ENCODE assay signal across 13 cellular contexts in the genomic region with DNA sequence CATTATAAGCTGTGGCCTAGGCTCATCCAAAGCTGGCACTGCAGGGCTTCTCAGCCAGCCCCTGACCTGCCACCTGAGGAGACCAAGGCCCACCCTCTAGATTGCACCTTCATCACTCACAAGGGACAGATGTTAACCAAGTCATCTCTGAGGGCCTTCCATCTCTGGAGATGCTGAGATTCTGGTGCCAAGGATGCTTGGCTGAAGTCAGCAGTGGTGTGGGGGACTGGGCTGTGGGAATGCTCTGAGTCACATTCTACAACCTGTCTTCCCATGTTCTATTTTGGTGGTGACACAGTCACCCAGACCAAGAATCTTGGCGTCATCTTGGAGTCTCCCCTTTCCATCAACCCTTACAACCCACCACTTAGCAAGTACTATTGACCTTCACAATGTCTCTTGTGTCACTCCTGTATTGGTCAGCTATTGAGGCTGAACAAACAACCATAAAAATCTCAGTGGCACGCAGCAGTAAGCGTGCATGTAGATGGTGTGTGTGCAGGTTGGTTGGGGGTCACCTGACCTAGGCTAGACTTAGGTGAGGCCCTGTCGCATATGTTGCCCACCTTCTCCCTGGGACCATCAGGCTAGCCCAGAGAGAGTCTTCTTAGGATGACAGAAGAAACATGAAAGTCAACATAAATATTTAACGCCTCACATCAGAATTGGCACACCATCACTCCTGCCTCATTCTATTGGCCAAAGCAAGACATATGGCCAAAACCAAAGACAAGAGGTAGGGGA.
DNase-seq lines count a peak whose midpoint lies in the region; ATAC-seq, FAIRE-seq and TF ChIP-seq lines count a peak whose summit lies in the region.
"Had no signal": no experiment of that assay in that cellular context is flagged by ENCODE, and none has a peak within 500 bp of the region (broad histone marks: within the 10 kb centered on the region; RNA-seq: fewer than 3 reads in every experiment).

No MANE protein-coding gene starts in this region.

- no peak for TF ChIP-seq EP300 in HepG2 (IDR thresholded peaks at IDR 0.05; ENCODE audit: low read depth in 2 of 2, low read length in 2 of 2)
- no peak for TF ChIP-seq EP300 in HepG2 (CRISPR knock-in tag; IDR thresholded peaks at IDR 0.05; ENCODE audit: borderline replicate concordance)

- TF ChIP-seq RAD21 in HepG2 (CRISPR knock-in tag; IDR thresholded peaks at IDR 0.05), result no peak

- H3K27ac Mint-ChIP-seq in activated T-helper 2 cell treated with anti-CD3 and anti-CD28 coated beads, Interferon-gamma antibody, Interleukin-2, Interleukin-4, amounts not matched to agents 10 μg/mL and 5 μg/mL and 100 μg/mL, durations not matched to agents 14 hours and 24 hours and 36 hours, result peak overlapping the region; percentile 85
- peak overlapping the region; percentile 97 to 99 for H3K27ac Mint-ChIP-seq in natural killer cell

- H3K4me3 Mint-ChIP-seq in activated T-helper 2 cell treated with anti-CD3 and anti-CD28 coated beads, Interferon-gamma antibody, Interleukin-2, Interleukin-4, amounts not matched to agents 10 μg/mL and 5 μg/mL and 100 μg/mL, durations not matched to agents 14 hours and 24 hours and 36 hours (ENCODE audit: low read depth), result no peak overlapping the region
- H3K4me3 Mint-ChIP-seq in natural killer cell, result no peak overlapping the region
- H3K4me3 Mint-ChIP-seq: activated naive CD8-positive, alpha-beta T cell had no signal

- no peak overlapping the region for H3K9ac ChIP-seq in HepG2 (ENCODE audit: insufficient read depth, low read depth, low read length)

- H3K4me1 ChIP-seq in right lobe of liver, result peaks cover 0 to 4% (median 0%) of the 10 kb centered on the region in 4 donors
- H3K4me1 ChIP-seq in HepG2 (ENCODE audit: insufficient read depth, low read length), result no peaks in the 10 kb centered on the region
- H3K4me1 ChIP-seq: BE2C had no signal

- H3K79me2 ChIP-seq in HepG2 (ENCODE audit: insufficient read depth, low read length), result no peaks in the 10 kb centered on the region

- no peaks in the 10 kb centered on the region for H4K20me1 ChIP-seq in HepG2 (ENCODE audit: insufficient read depth, low read length)

- H3K9me3 ChIP-seq in right lobe of liver, result no peaks in the 10 kb centered on the region
- H3K9me3 ChIP-seq in HepG2 (ENCODE audit: low read length), result no peaks in the 10 kb centered on the region
- H3K9me3 ChIP-seq: BE2C, thyroid gland had no signal

- CTCF ChIA-PET in HepG2 (lab: Yijun Ruan, JAX; ENCODE audit: low intra/inter-chr PET ratio, low total read pairs), result no interaction called here

- no peak for FAIRE-seq in HepG2 (lab: Jason Lieb, UNC)

- no peak for TF ChIP-seq CTCF in right lobe of liver (IDR thresholded peaks at IDR 0.05)
- no peak for TF ChIP-seq CTCF in HepG2 (CRISPR knock-in tag; IDR thresholded peaks at IDR 0.05)
- TF ChIP-seq CTCF in natural killer cell (IDR thresholded peaks at IDR 0.05), result no peak

- ATAC-seq in right lobe of liver (no peak), HepG2 (no peak), natural killer cell (no peak), GM18873 (IDR thresholded peaks at IDR 0.05; ENCODE audit: low FRiP score, unreplicated experiment) (no peak), SK-N-SH treated with all-trans-retinoic acid at 6 μM for 48 hours (no peak), GM19452 (IDR thresholded peaks at IDR 0.05; ENCODE audit: unreplicated experiment) (no peak)

- no peak overlapping the region for H2AFZ ChIP-seq in HepG2 (ENCODE audit: low read length)
- H2AFZ ChIP-seq: PC-9 had no signal

- H3K36me3 ChIP-seq in right lobe of liver (peaks cover 0 to 15% (median 2%) of the 10 kb centered on the region in 4 donors), HepG2 (replicated peaks in 1 of 2; ENCODE audit: control insufficient read depth in 1 of 2, insufficient read depth in 2 of 2, low read length in 2 of 2) (peaks cover 13 to 29% of the 10 kb centered on the region in 2 experiments; a peak in 4 of 5 replicates)
- H3K36me3 ChIP-seq: BE2C, thyroid gland had no signal

- TF ChIP-seq POLR2A in right lobe of liver (IDR thresholded peaks at IDR 0.05), result no peak
- TF ChIP-seq POLR2A in HepG2 (IDR thresholded peaks at IDR 0.05; ENCODE audit: insufficient read depth in 1 of 2, low read depth in 2 of 2, low read length in 2 of 2), result no peak

- no peak overlapping the region for H3K4me2 ChIP-seq in HepG2 (ENCODE audit: low read depth, low read length)
- H3K4me2 ChIP-seq: PC-9 had no signal

- POLR2A ChIA-PET in HepG2 (lab: Yijun Ruan, JAX), result no interaction called here

- WGBS in right lobe of liver (ENCODE audit: insufficient coverage, low coverage, low lambda C conversion rate, missing lambda C conversion rate), result 80% methylated on average over 2 of the region's 5 CpGs
- 91% methylated on average over 5 of the region's 5 CpGs for WGBS in HepG2 (ENCODE audit: low lambda C conversion rate)

- H3K9me3 Mint-ChIP-seq in activated T-helper 2 cell treated with anti-CD3 and anti-CD28 coated beads, Interferon-gamma antibody, Interleukin-2, Interleukin-4, amounts not matched to agents 10 μg/mL and 5 μg/mL and 100 μg/mL, durations not matched to agents 14 hours and 24 hours and 36 hours, result no peaks in the 10 kb centered on the region
- no peaks in the 10 kb centered on the region for H3K9me3 Mint-ChIP-seq in natural killer cell

- H3K4me1 Mint-ChIP-seq in activated T-helper 2 cell treated with anti-CD3 and anti-CD28 coated beads, Interferon-gamma antibody, Interleukin-2, Interleukin-4, amounts not matched to agents 10 μg/mL and 5 μg/mL and 100 μg/mL, durations not matched to agents 14 hours and 24 hours and 36 hours (ENCODE audit: low read depth), result peaks cover 52% of the 10 kb centered on the region
- H3K4me1 Mint-ChIP-seq in natural killer cell, result peaks cover 72 to 89% of the 10 kb centered on the region in 2 donors

- H3K4me3 ChIP-seq in right lobe of liver (no peak overlapping the region), HepG2 (replicated peaks in 1 of 3; ENCODE audit: insufficient read depth in 1 of 3, low read depth in 2 of 3, low read length in 3 of 3) (no peak overlapping the region)
- H3K4me3 ChIP-seq: PC-9, thyroid gland had no signal

- H3K27me3 ChIP-seq in right lobe of liver (no peaks in the 10 kb centered on the region), HepG2 (ENCODE audit: control insufficient read depth in 1 of 2, insufficient read depth in 2 of 2, low read length in 2 of 2) (no peaks in the 10 kb centered on the region)
- H3K27me3 ChIP-seq: BE2C, thyroid gland had no signal

- DNase-seq in right lobe of liver, result peak in 2 of 3 donors; percentile 9 to 33
- no peak for DNase-seq in HepG2 (ENCODE audit: low spot score)
- DNase-seq in activated T-helper 2 cell treated with anti-CD3 and anti-CD28 coated beads, Interferon-gamma antibody, Interleukin-2, Interleukin-4, amounts not matched to agents 10 μg/mL and 5 μg/mL and 100 μg/mL, durations not matched to agents 14 hours and 24 hours and 36 hours (ENCODE audit: low spot score), result no peak
- DNase-seq in natural killer cell, result peak; percentile 22
- DNase-seq in central memory CD4-positive, alpha-beta T cell, result no peak
- DNase-seq: BE2C, NCI-H2227 treated with DMSO at 0.1 percent for 48 hours, PC-9 had no signal

- intact Hi-C loops in right lobe of liver (cut with DNase I) (no loop called here), HepG2 (cut with micrococcal nuclease; ENCODE audit: unreplicated experiment) (no loop called here), natural killer cell (cut with micrococcal nuclease) (loop anchor here (1.0 to 10.0 kb wide), 2 partner anchors 24 to 239 kb away; no protein-coding TSS in a partner anchor)
- intact Hi-C loops in activated T-helper 2 cell treated with anti-CD3 and anti-CD28 coated beads, Interferon-gamma antibody, Interleukin-2, Interleukin-4, amounts not matched to agents 10 μg/mL and 5 μg/mL and 100 μg/mL, durations not matched to agents 14 hours and 24 hours and 36 hours (cut with micrococcal nuclease), result loop anchor here (1.0 kb wide), 3 partner anchors 14 to 53 kb away; no protein-coding TSS in a partner anchor

- no TSS peak for BruUV-seq in HepG2 (replicated peaks; lab: Mats Ljungman, UMichigan)

- no peaks in the 10 kb centered on the region for H3K27me3 Mint-ChIP-seq in activated T-helper 2 cell treated with anti-CD3 and anti-CD28 coated beads, Interferon-gamma antibody, Interleukin-2, Interleukin-4, amounts not matched to agents 10 μg/mL and 5 μg/mL and 100 μg/mL, durations not matched to agents 14 hours and 24 hours and 36 hours (ENCODE audit: low read depth)
- H3K27me3 Mint-ChIP-seq in natural killer cell (ENCODE audit: low read depth in 2 of 2), result no peaks in the 10 kb centered on the region

- in situ Hi-C loops in HepG2 (cut with HindIII; ENCODE audit: extremely low pct_ligation_motif_present, low pct_unique_long_range_greater_than_20kb), result no loop called here

- H3K36me3 Mint-ChIP-seq in activated T-helper 2 cell treated with anti-CD3 and anti-CD28 coated beads, Interferon-gamma antibody, Interleukin-2, Interleukin-4, amounts not matched to agents 10 μg/mL and 5 μg/mL and 100 μg/mL, durations not matched to agents 14 hours and 24 hours and 36 hours (ENCODE audit: low read depth), result no peaks in the 10 kb centered on the region
- H3K36me3 Mint-ChIP-seq in natural killer cell, result no peaks in the 10 kb centered on the region
- H3K36me3 Mint-ChIP-seq: activated naive CD8-positive, alpha-beta T cell had no signal

- H3K27ac ChIP-seq in right lobe of liver (no peak overlapping the region), HepG2 (ENCODE audit: extremely low read length, insufficient read depth, low read length) (no peak overlapping the region)
- H3K27ac ChIP-seq: PC-9, thyroid gland had no signal

TF ChIP-seq in HepG2, 621 proteins besides CTCF, POLR2A, EP300 and RAD21 (continues in another document):
- TF ChIP-seq ZNF782 (CRISPR knock-in tag; IDR thresholded peaks at IDR 0.05; ENCODE audit: borderline replicate concordance) (no peak), GABPA (IDR thresholded peaks at IDR 0.05; ENCODE audit: low read depth, low read length) (no peak), GABPA (CRISPR knock-in tag; IDR thresholded peaks at IDR 0.05; ENCODE audit: low read depth) (no peak)

TF ChIP-seq in SK-N-SH treated with all-trans-retinoic acid at 6 μM for 48 hours, 23 proteins besides CTCF, POLR2A, EP300 and RAD21 (continues in another document):
- TF ChIP-seq GLIS3 (CRISPR knock-in tag; IDR thresholded peaks at IDR 0.05) (no peak), ZFP3 (CRISPR knock-in tag; IDR thresholded peaks at IDR 0.05) (no peak), POU6F1 (CRISPR knock-in tag; IDR thresholded peaks at IDR 0.05; ENCODE audit: borderline replicate concordance, low read depth) (no peak), ZNF8 (CRISPR knock-in tag; IDR thresholded peaks at IDR 0.05) (no peak)

Comparison
In these comparisons a context has a peak if more than half of its experiments do, and no peak if none do; other contexts are left out.
1. DNase-seq: peak in right lobe of liver (2 of 3) and natural killer cell (single experiment); none in HepG2 (single experiment), activated T-helper 2 cell treated with anti-CD3 and anti-CD28 coated beads, Interferon-gamma antibody, Interleukin-2, Interleukin-4, amounts not matched to agents 10 μg/mL and 5 μg/mL and 100 μg/mL, durations not matched to agents 14 hours and 24 hours and 36 hours (single experiment) and central memory CD4-positive, alpha-beta T cell (single experiment).
2. intact Hi-C loops: an anchor here in activated T-helper 2 cell treated with anti-CD3 and anti-CD28 coated beads, Interferon-gamma antibody, Interleukin-2, Interleukin-4, amounts not matched to agents 10 μg/mL and 5 μg/mL and 100 μg/mL, durations not matched to agents 14 hours and 24 hours and 36 hours (1.0 kb wide) and natural killer cell (1.0 to 10.0 kb wide); none called in right lobe of liver and HepG2.